In genomic region chr11:30326911-30327310, GRCh38 we compare ENCODE assay signal across 17 cellular contexts. TPM values are rescaled to one million over a fixed set of nuclear protein-coding genes. Genes with fewer than 3 reads are reported as not detected.
A peak's percentile ranks its signal among the peaks of the same experiment; 100 is the strongest.
DNase-seq lines count a peak whose midpoint lies in the region; ATAC-seq and TF ChIP-seq lines count a peak whose summit lies in the region.
"Had no signal": no experiment of that assay in that cellular context is flagged by ENCODE, and none has a peak within 500 bp of the region (broad histone marks: within the 10 kb centered on the region; RNA-seq: fewer than 3 reads in every experiment).

No MANE protein-coding gene starts in this region.

- POLR2A ChIA-PET in T-cell (lab: Charles Lee): interaction anchor here in 1 of 2 donors (0.9 kb wide), 1 partner anchor 10 kb away, joined by 3 read pairs; no protein-coding TSS in a partner anchor

- peaks cover 0 to 32% (median 8%) of the 10 kb centered on the region in 6 donors for H3K36me3 ChIP-seq in spleen
- H3K36me3 ChIP-seq: uterus had no signal

- H3K4me1 Mint-ChIP-seq in activated naive CD4-positive, alpha-beta T cell treated with anti-CD3 and anti-CD28 coated beads, Interleukin-2, amount 50 U/mL, for 24 hours: peaks cover 83% of the 10 kb centered on the region
- H3K4me1 Mint-ChIP-seq in T-cell: peaks cover 62 to 83% (median 81%) of the 10 kb centered on the region in 3 donors
- H3K4me1 Mint-ChIP-seq in dendritic cell treated with granulocyte-macrophage colony-stimulating factor and Interleukin-4, amounts not matched to agents 40 ng/mL and 50 ng/mL, for 4 days (ENCODE audit: low read depth): peaks cover 23% of the 10 kb centered on the region

- peaks cover 11% of the 10 kb centered on the region for H3K36me3 Mint-ChIP-seq in activated naive CD4-positive, alpha-beta T cell treated with anti-CD3 and anti-CD28 coated beads, Interleukin-2, amount 50 U/mL, for 24 hours
- peaks cover 12% of the 10 kb centered on the region for H3K36me3 Mint-ChIP-seq in T-cell
- peaks cover 43% of the 10 kb centered on the region for H3K36me3 Mint-ChIP-seq in dendritic cell treated with granulocyte-macrophage colony-stimulating factor and Interleukin-4, amounts not matched to agents 40 ng/mL and 50 ng/mL, for 4 days (ENCODE audit: low read depth)

- TF ChIP-seq CTCF in spleen (IDR thresholded peaks at IDR 0.05 in 8 of 11, conservative IDR thresholded peaks at IDR 0.05 in 3 of 11): no peak

- no peaks in the 10 kb centered on the region for H3K27me3 ChIP-seq in spleen (replicated peaks in 1 of 7)
- H3K27me3 ChIP-seq: uterus had no signal

- H3K9me3 ChIP-seq in spleen: no peaks in the 10 kb centered on the region
- H3K9me3 ChIP-seq: uterus had no signal

- 76 to 84% (median 81%) methylated on average over 2 of the region's 2 CpGs for WGBS in spleen, 5 donors

- H3K4me3 ChIP-seq in spleen: peak overlapping the region in 1 of 8 donors; percentile 24
- H3K4me3 ChIP-seq: uterus had no signal

- no peak overlapping the region for H3K27ac Mint-ChIP-seq in activated naive CD4-positive, alpha-beta T cell treated with anti-CD3 and anti-CD28 coated beads, Interleukin-2, amount 50 U/mL, for 24 hours
- H3K27ac Mint-ChIP-seq in T-cell: peak overlapping the region; percentile 88 to 90
- H3K27ac Mint-ChIP-seq in dendritic cell treated with granulocyte-macrophage colony-stimulating factor and Interleukin-4, amounts not matched to agents 40 ng/mL and 50 ng/mL, for 4 days: peak overlapping the region; percentile 82
- H3K27ac Mint-ChIP-seq: endodermal cell, H9 had no signal

- H3K4me3 Mint-ChIP-seq in activated naive CD4-positive, alpha-beta T cell treated with anti-CD3 and anti-CD28 coated beads, Interleukin-2, amount 50 U/mL, for 24 hours: peak overlapping the region; percentile 64
- H3K4me3 Mint-ChIP-seq in T-cell: peak overlapping the region; percentile 54 to 96 (median 56)
- H3K4me3 Mint-ChIP-seq in dendritic cell treated with granulocyte-macrophage colony-stimulating factor and Interleukin-4, amounts not matched to agents 40 ng/mL and 50 ng/mL, for 4 days: no peak overlapping the region
- H3K4me3 Mint-ChIP-seq: endodermal cell, H9 had no signal

- DNase-seq in activated naive CD4-positive, alpha-beta T cell treated with anti-CD3 and anti-CD28 coated beads, Interleukin-2, amount 50 U/mL, for 16 hours: no peak
- DNase-seq in T-cell (no peak), spleen (no peak), NCI-H1417 (lab: John Stamatoyannopoulos, UW) (no peak), A172 (ENCODE audit: low spot score) (no peak)
- DNase-seq: activated CD4-positive, CD25-positive, alpha-beta regulatory T cell; cerebellar nuclear complex; endodermal cell; H9; head of caudate nucleus; IMR-90; NCI-H510A treated with DMSO at 0.1 percent for 48 hours; Right ventricle myocardium superior; uterus had no signal

- ATAC-seq in T-cell (replicated peaks in 1 of 4): peak in 1 of 4 experiments; percentile 13
- no peak for ATAC-seq in HG02571 (IDR thresholded peaks at IDR 0.05; ENCODE audit: unreplicated experiment)

- H3K27me3 Mint-ChIP-seq in activated naive CD4-positive, alpha-beta T cell treated with anti-CD3 and anti-CD28 coated beads, Interleukin-2, amount 50 U/mL, for 24 hours: no peaks in the 10 kb centered on the region
- no peaks in the 10 kb centered on the region for H3K27me3 Mint-ChIP-seq in T-cell
- H3K27me3 Mint-ChIP-seq in dendritic cell treated with granulocyte-macrophage colony-stimulating factor and Interleukin-4, amounts not matched to agents 40 ng/mL and 50 ng/mL, for 4 days: no peaks in the 10 kb centered on the region

- TF ChIP-seq POLR2A in spleen (IDR thresholded peaks at IDR 0.05): no peak

- peak overlapping the region in 5 of 8 donors; percentile 20 to 93 (median 58) for H3K27ac ChIP-seq in spleen
- H3K27ac ChIP-seq: uterus had no signal

- CTCF ChIA-PET in T-cell (lab: Charles Lee): interaction anchor here (0.8 to 1.4 kb wide), 4 partner anchors 17 to 39 kb away, joined by 3 to 4 read pairs (median 4); no protein-coding TSS in a partner anchor

- no peaks in the 10 kb centered on the region for H3K9me3 Mint-ChIP-seq in activated naive CD4-positive, alpha-beta T cell treated with anti-CD3 and anti-CD28 coated beads, Interleukin-2, amount 50 U/mL, for 24 hours
- H3K9me3 Mint-ChIP-seq in T-cell: no peaks in the 10 kb centered on the region
- H3K9me3 Mint-ChIP-seq in dendritic cell treated with granulocyte-macrophage colony-stimulating factor and Interleukin-4, amounts not matched to agents 40 ng/mL and 50 ng/mL, for 4 days: no peaks in the 10 kb centered on the region
- H3K9me3 Mint-ChIP-seq: endodermal cell, H9 had no signal

- H3K4me1 ChIP-seq in spleen: peaks cover 36 to 96% (median 67%) of the 10 kb centered on the region in 6 donors
- H3K4me1 ChIP-seq: uterus had no signal

- intact Hi-C loops in dendritic cell treated with granulocyte-macrophage colony-stimulating factor and Interleukin-4, amounts not matched to agents 40 ng/mL and 50 ng/mL, for 4 days (cut with micrococcal nuclease): loop anchor here (10.0 kb wide), 2 partner anchors 812 to 1038 kb away; partner anchors contain the start of genes DCDC1 and DNAJC24
- intact Hi-C loops in spleen (cut with DNase I; ENCODE audit: low total_unique reads): no loop called here

RNA-seq across cellular contexts. Expression of gene ARL14EP, which starts 4.0 kb away (rescaled TPM):
- total RNA-seq in T-cell (10 to 100 TPM; 29.8 to 43.8 (median 39.2) TPM), spleen (10 to 100 TPM; 28.4 to 40.3 (median 33.7) TPM)
- polyA plus RNA-seq in spleen: 10 to 100 TPM; 15.6 to 18.4 (median 17.6) TPM
- 32.8 and 33.4 TPM in 2 replicates for total RNA-seq in A172 (2014; rRNA removed; shearing (Covaris generic))
